22 cellular contexts compared by ENCODE assay signal in the genomic region with DNA sequence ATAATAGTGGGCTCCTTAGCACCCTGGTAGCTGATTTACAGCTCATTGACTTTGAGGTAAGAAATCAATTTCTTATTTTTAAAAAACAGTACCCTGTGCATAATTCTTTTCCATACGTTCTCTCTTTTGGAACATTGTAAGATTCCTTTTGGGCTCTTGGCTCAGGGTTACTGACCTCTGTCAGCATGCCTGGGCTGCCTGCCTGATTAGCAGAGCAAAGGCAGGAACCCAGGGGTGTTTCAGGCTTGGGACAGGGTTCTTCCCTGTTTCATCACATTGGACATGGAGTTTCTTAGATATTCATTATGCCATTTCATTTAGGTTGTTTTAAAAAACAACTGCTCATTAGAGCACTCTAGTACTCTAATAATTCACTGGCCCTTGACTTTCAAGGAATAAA.
DNase-seq lines count a peak whose midpoint lies in the region; ATAC-seq, FAIRE-seq and TF ChIP-seq lines count a peak whose summit lies in the region.
"Had no signal": no experiment of that assay in that cellular context is flagged by ENCODE, and none has a peak within 500 bp of the region (broad histone marks: within the 10 kb centered on the region; RNA-seq: fewer than 3 reads in every experiment).

No MANE protein-coding gene starts in this region.

- 19 to 29% (median 29%) methylated on average over 1 of the region's 1 CpG for WGBS in psoas muscle, 3 donors

- H3K9me3 Mint-ChIP-seq in activated CD4-positive, alpha-beta memory T cell treated with anti-CD3 and anti-CD28 coated beads, Interleukin-2, amount 10 ng/mL, durations not matched to agents 7 days and 5 days, result peaks cover 34% of the 10 kb centered on the region
- peaks cover 7% of the 10 kb centered on the region for H3K9me3 Mint-ChIP-seq in CD4-positive, alpha-beta T cell

- CTCF ChIA-PET in activated CD4-positive, alpha-beta memory T cell treated with anti-CD3 and anti-CD28 coated beads, Interleukin-2, amount 10 ng/mL, durations not matched to agents 7 days and 5 days (lab: Charles Lee), result interaction anchor here (0.8 to 1.4 kb wide), 2 partner anchors 8 to 10 kb away, joined by 3 to 4 read pairs; no protein-coding TSS in a partner anchor
- CTCF ChIA-PET in CD4-positive, alpha-beta T cell (lab: Charles Lee), result interaction anchor here (0.7 to 1.4 kb wide), 3 partner anchors 8 to 29 kb away, joined by 3 to 5 read pairs (median 3); no protein-coding TSS in a partner anchor

- H3K27ac ChIP-seq in psoas muscle, result peak overlapping the region; percentile 19
- no peak overlapping the region for H3K27ac ChIP-seq in CD4-positive, alpha-beta T cell (ENCODE audit: low read depth, low read length)
- H3K27ac ChIP-seq: left lung, RWPE1, upper lobe of right lung had no signal

- FAIRE-seq in urothelium cell line (lab: Jason Lieb, UNC), result no peak
- FAIRE-seq: H54, K562 had no signal

- peaks cover 8% of the 10 kb centered on the region for H3K9me3 ChIP-seq in psoas muscle
- peaks cover 11% of the 10 kb centered on the region for H3K9me3 ChIP-seq in CD4-positive, alpha-beta T cell (ENCODE audit: control insufficient read depth, low read length)

- POLR2A ChIA-PET in activated CD4-positive, alpha-beta memory T cell treated with anti-CD3 and anti-CD28 coated beads, Interleukin-2, amount 10 ng/mL, durations not matched to agents 7 days and 5 days (lab: Charles Lee), result interaction anchor here (0.6 to 11.0 kb wide), 5 partner anchors 9 to 157 kb away, joined by 3 to 155 read pairs (median 6); no protein-coding TSS in a partner anchor
- POLR2A ChIA-PET in CD4-positive, alpha-beta T cell (lab: Charles Lee), result interaction anchor here (1.0 to 1.5 kb wide), 2 partner anchors 10 to 77 kb away, joined by 3 to 5 read pairs; no protein-coding TSS in a partner anchor

- TF ChIP-seq CTCF in fibroblast of pulmonary artery (IDR thresholded peaks at IDR 0.05; ENCODE audit: low read length, missing control alignments) (no peak), psoas muscle (IDR thresholded peaks at IDR 0.05) (no peak)
- no peak for TF ChIP-seq CTCF in CD4-positive, alpha-beta T cell (IDR thresholded peaks at IDR 0.05)

- intact Hi-C loops in Right ventricle myocardium inferior (cut with DNase I) (loop anchor here (2.0 to 5.0 kb wide), 2 partner anchors 78 to 124 kb away; partner anchors contain the start of gene CAB39), cardiac septum (cut with DNase I) (loop anchor here (5.0 kb wide), 1 partner anchor 34 kb away; no protein-coding TSS in a partner anchor), psoas muscle (cut with DNase I) (no loop called here)
- intact Hi-C loops in CD4-positive, alpha-beta T cell (cut with DNase I, micrococcal nuclease), result no loop called here

- H3K36me3 ChIP-seq in psoas muscle (ENCODE audit: insufficient read depth in 1 of 2, low read depth in 1 of 2), result peaks cover 0 to 38% of the 10 kb centered on the region in 2 donors

- H3K4me1 Mint-ChIP-seq in activated CD4-positive, alpha-beta memory T cell treated with anti-CD3 and anti-CD28 coated beads, Interleukin-2, amount 10 ng/mL, durations not matched to agents 7 days and 5 days, result peaks cover 64% of the 10 kb centered on the region
- peaks cover 62% of the 10 kb centered on the region for H3K4me1 Mint-ChIP-seq in CD4-positive, alpha-beta T cell (ENCODE audit: low read depth)

- no peaks in the 10 kb centered on the region for H3K27me3 ChIP-seq in psoas muscle (ENCODE audit: insufficient read depth in 3 of 3, low read length in 2 of 3)
- no peaks in the 10 kb centered on the region for H3K27me3 ChIP-seq in CD4-positive, alpha-beta T cell (ENCODE audit: control insufficient read depth, insufficient read depth, low read length)
- H3K27me3 ChIP-seq: left lung, stomach, upper lobe of right lung had no signal

- H3K4me3 Mint-ChIP-seq in activated CD4-positive, alpha-beta memory T cell treated with anti-CD3 and anti-CD28 coated beads, Interleukin-2, amount 10 ng/mL, durations not matched to agents 7 days and 5 days, result no peak overlapping the region
- H3K4me3 Mint-ChIP-seq in CD4-positive, alpha-beta T cell, result no peak overlapping the region
- H3K4me3 Mint-ChIP-seq: activated T-helper 17 cell treated with anti-CD3 and anti-CD28 coated beads, Interleukin-2, amount 50 U/mL, for 72 hours; central memory CD8-positive, alpha-beta T cell had no signal

- H3K27ac Mint-ChIP-seq in activated CD4-positive, alpha-beta memory T cell treated with anti-CD3 and anti-CD28 coated beads, Interleukin-2, amount 10 ng/mL, durations not matched to agents 7 days and 5 days, result peak overlapping the region; percentile 12
- H3K27ac Mint-ChIP-seq in CD4-positive, alpha-beta T cell, result no peak overlapping the region
- H3K27ac Mint-ChIP-seq: activated T-helper 17 cell treated with anti-CD3 and anti-CD28 coated beads, Interleukin-2, amount 50 U/mL, for 72 hours had no signal

- peak; percentile 43 for ATAC-seq in Right ventricle myocardium inferior
- ATAC-seq in psoas muscle, result no peak
- ATAC-seq in CD4-positive, alpha-beta T cell (ENCODE audit: poor library complexity), result no peak
- ATAC-seq: activated T-helper 17 cell treated with anti-CD3 and anti-CD28 coated beads, Interleukin-2, amount 50 U/mL, for 72 hours; K562; left lung; mucosa of descending colon; upper lobe of right lung had no signal

- H3K4me3 ChIP-seq in fibroblast of pulmonary artery (replicated peaks; ENCODE audit: low read depth, low read length) (no peak overlapping the region), psoas muscle (no peak overlapping the region)
- H3K4me3 ChIP-seq: K562, left lung, mucosa of descending colon, stomach, upper lobe of right lung had no signal

- H3K4me1 ChIP-seq in psoas muscle, result peaks cover 44% of the 10 kb centered on the region

- no peaks in the 10 kb centered on the region for H3K27me3 Mint-ChIP-seq in activated CD4-positive, alpha-beta memory T cell treated with anti-CD3 and anti-CD28 coated beads, Interleukin-2, amount 10 ng/mL, durations not matched to agents 7 days and 5 days
- no peaks in the 10 kb centered on the region for H3K27me3 Mint-ChIP-seq in CD4-positive, alpha-beta T cell
- H3K27me3 Mint-ChIP-seq: activated T-helper 17 cell treated with anti-CD3 and anti-CD28 coated beads, Interleukin-2, amount 50 U/mL, for 72 hours; central memory CD8-positive, alpha-beta T cell had no signal

- DNase-seq in Right ventricle myocardium inferior (ENCODE audit: missing footprints), result no peak
- DNase-seq in cardiac septum (ENCODE audit: low spot score), result no peak
- no peak for DNase-seq in activated CD4-positive, alpha-beta memory T cell treated with anti-CD3 and anti-CD28 coated beads, Interleukin-2, amount 10 ng/mL, durations not matched to agents 7 days and 5 days
- peak; percentile 33 for DNase-seq in fibroblast of pulmonary artery (ENCODE audit: low read depth)
- no peak for DNase-seq in psoas muscle
- DNase-seq in urothelium cell line (ENCODE audit: low spot score), result no peak
- DNase-seq in Kasumi-1 (lab: John Stamatoyannopoulos, UW), result no peak
- DNase-seq in CD4-positive, alpha-beta T cell, result no peak
- DNase-seq: amygdala; effector CD4-positive, alpha-beta T cell; left lung; mucosa of descending colon; NCI-H2171; NCI-H526; stimulated activated CD4-positive, alpha-beta T cell treated with anti-CD3 and anti-CD28 coated beads, Interleukin-12 subunit alpha, Interleukin-12 subunit beta, amount 100 ng/mL, for 4 hours; stomach; upper lobe of right lung had no signal

- H3K36me3 Mint-ChIP-seq in activated CD4-positive, alpha-beta memory T cell treated with anti-CD3 and anti-CD28 coated beads, Interleukin-2, amount 10 ng/mL, durations not matched to agents 7 days and 5 days (ENCODE audit: low read depth), result peaks cover 90% of the 10 kb centered on the region
- H3K36me3 Mint-ChIP-seq in CD4-positive, alpha-beta T cell (ENCODE audit: low read depth), result peaks cover 86% of the 10 kb centered on the region

Comparison
In these comparisons a context has a peak if more than half of its experiments do, and no peak if none do; other contexts are left out.
1. intact Hi-C loops: an anchor here in Right ventricle myocardium inferior (2.0 to 5.0 kb wide) and cardiac septum (5.0 kb wide); none called in psoas muscle and CD4-positive, alpha-beta T cell.